11 cellular contexts compared by ENCODE assay signal in the genomic region with DNA sequence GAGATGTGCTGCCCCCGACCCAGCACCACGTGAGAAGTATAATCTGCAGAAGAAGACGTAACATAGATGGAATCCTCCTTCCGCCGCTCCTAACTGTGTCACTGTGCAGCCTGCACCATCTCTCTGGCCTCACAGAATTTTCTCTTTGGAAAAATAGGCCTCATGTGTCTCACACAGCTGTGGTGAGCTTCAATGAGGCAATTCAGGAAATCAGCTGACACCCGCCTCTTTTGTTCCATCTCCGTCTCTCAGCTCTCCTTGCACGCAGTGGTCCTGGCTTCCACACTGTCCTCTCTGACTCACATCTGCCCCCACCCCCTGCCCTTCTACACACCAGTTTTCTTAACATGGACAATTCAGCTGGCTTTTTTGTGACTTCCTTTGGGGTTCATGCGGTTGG. TPM values are rescaled to one million over a fixed set of nuclear protein-coding genes. Genes with fewer than 3 reads are reported as not detected.
A peak's percentile ranks its signal among the peaks of the same experiment; 100 is the strongest.
DNase-seq lines count a peak whose midpoint lies in the region; ATAC-seq and TF ChIP-seq lines count a peak whose summit lies in the region.
"Had no signal": no experiment of that assay in that cellular context is flagged by ENCODE, and none has a peak within 500 bp of the region (broad histone marks: within the 10 kb centered on the region; RNA-seq: fewer than 3 reads in every experiment).

No MANE protein-coding gene starts in this region.

- no peak for TF ChIP-seq CTCF in sigmoid colon (IDR thresholded peaks at IDR 0.05)

- H3K4me1 Mint-ChIP-seq in activated CD8-positive, alpha-beta memory T cell treated with anti-CD3 and anti-CD28 coated beads, Interleukin-2, amount 10 ng/mL, durations not matched to agents 7 days and 5 days: no peaks in the 10 kb centered on the region

- H3K27me3 Mint-ChIP-seq in activated CD8-positive, alpha-beta memory T cell treated with anti-CD3 and anti-CD28 coated beads, Interleukin-2, amount 10 ng/mL, durations not matched to agents 7 days and 5 days: no peaks in the 10 kb centered on the region

- TF ChIP-seq EP300 in sigmoid colon (IDR thresholded peaks at IDR 0.05): no peak

- no peaks in the 10 kb centered on the region for H3K27me3 ChIP-seq in sigmoid colon

- no peak overlapping the region for H3K27ac Mint-ChIP-seq in activated CD8-positive, alpha-beta memory T cell treated with anti-CD3 and anti-CD28 coated beads, Interleukin-2, amount 10 ng/mL, durations not matched to agents 7 days and 5 days

- H3K36me3 ChIP-seq in sigmoid colon: no peaks in the 10 kb centered on the region

- peak overlapping the region in 3 of 4 donors; percentile 5 to 55 (median 24) for H3K27ac ChIP-seq in sigmoid colon
- H3K27ac ChIP-seq: KMS-11, RWPE1 had no signal

- H3K4me3 ChIP-seq in sigmoid colon: no peak overlapping the region

- peaks cover 5% of the 10 kb centered on the region for H3K9me3 Mint-ChIP-seq in activated CD8-positive, alpha-beta memory T cell treated with anti-CD3 and anti-CD28 coated beads, Interleukin-2, amount 10 ng/mL, durations not matched to agents 7 days and 5 days (ENCODE audit: low read depth)

- no peaks in the 10 kb centered on the region for H3K9me3 ChIP-seq in sigmoid colon

- H3K36me3 Mint-ChIP-seq in activated CD8-positive, alpha-beta memory T cell treated with anti-CD3 and anti-CD28 coated beads, Interleukin-2, amount 10 ng/mL, durations not matched to agents 7 days and 5 days: no peaks in the 10 kb centered on the region

- peak; percentile 59 for DNase-seq in GF-D8 (lab: John Stamatoyannopoulos, UW)
- peak; percentile 1 to 12 for DNase-seq in activated CD4-positive, alpha-beta T cell treated with anti-CD3 and anti-CD28 coated beads, Interleukin-2, amount 50 U/mL, for 48 hours
- peak; percentile 60 for DNase-seq in Right ventricle myocardium superior
- peak; percentile 84 for DNase-seq in sigmoid colon
- no peak for DNase-seq in activated gamma-delta T cell treated with Interleukin-2 at 50 U/mL for 16 hours
- DNase-seq in activated CD8-positive, alpha-beta memory T cell treated with anti-CD3 and anti-CD28 coated beads, Interleukin-2, amount 10 ng/mL, durations not matched to agents 7 days and 5 days: no peak

- WGBS in sigmoid colon, 2 donors: 75 to 83% methylated on average over 9 of the region's 9 CpGs

- ATAC-seq in Right ventricle myocardium superior (ENCODE audit: poor library complexity) (peak; percentile 86), HG03175 (IDR thresholded peaks at IDR 0.05; ENCODE audit: unreplicated experiment) (no peak), GM21619 (IDR thresholded peaks at IDR 0.05; ENCODE audit: unreplicated experiment) (no peak)
- no peak for ATAC-seq in activated CD8-positive, alpha-beta memory T cell treated with anti-CD3 and anti-CD28 coated beads, Interleukin-2, amount 10 ng/mL, durations not matched to agents 7 days and 5 days

- no peak overlapping the region for H3K4me3 Mint-ChIP-seq in activated CD8-positive, alpha-beta memory T cell treated with anti-CD3 and anti-CD28 coated beads, Interleukin-2, amount 10 ng/mL, durations not matched to agents 7 days and 5 days

- intact Hi-C loops in Right ventricle myocardium superior (cut with DNase I): no loop called here
- intact Hi-C loops in sigmoid colon (cut with DNase I): no loop called here

- CTCF ChIA-PET in activated CD8-positive, alpha-beta memory T cell treated with anti-CD3 and anti-CD28 coated beads, Interleukin-2, amount 10 ng/mL, durations not matched to agents 7 days and 5 days (lab: Charles Lee): no interaction called here

- no peak for TF ChIP-seq POLR2A in sigmoid colon (IDR thresholded peaks at IDR 0.05)

- H3K4me1 ChIP-seq in sigmoid colon: peaks cover 0 to 5% (median 0%) of the 10 kb centered on the region in 4 donors

RNA-seq across cellular contexts. Expression of a gene that starts 7.2 kb away (rescaled TPM):
- total RNA-seq in Right ventricle myocardium superior: not detected
- total RNA-seq in sigmoid colon: 1 to 10 TPM in 1 of 4 donors, under 1 TPM in 1, not detected in 2; 0.33 to 1.1 TPM
- polyA plus RNA-seq in sigmoid colon: under 1 TPM in 1 of 3 donors, not detected in 2; 0.03 TPM
- not detected for total RNA-seq in activated CD8-positive, alpha-beta memory T cell treated with anti-CD3 and anti-CD28 coated beads, Interleukin-2, amount 10 ng/mL, durations not matched to agents 7 days and 5 days
- total RNA-seq: glomerular endothelial cell had no signal

Comparison
In these comparisons a context has a peak if more than half of its experiments do, and no peak if none do; other contexts are left out.
1. DNase-seq: peak in GF-D8 (single experiment), activated CD4-positive, alpha-beta T cell treated with anti-CD3 and anti-CD28 coated beads, Interleukin-2, amount 50 U/mL, for 48 hours (2 of 2), Right ventricle myocardium superior (single experiment) and sigmoid colon (single experiment); none in activated gamma-delta T cell treated with Interleukin-2 at 50 U/mL for 16 hours (single experiment) and activated CD8-positive, alpha-beta memory T cell treated with anti-CD3 and anti-CD28 coated beads, Interleukin-2, amount 10 ng/mL, durations not matched to agents 7 days and 5 days (single experiment).